In genomic region chr4:52028970-52029369, GRCh38 we compare ENCODE assay signal across 1 cellular context.
TF ChIP-seq lines count a peak whose summit lies in the region.

No MANE protein-coding gene starts in this region.

TF ChIP-seq in SK-N-SH, 30 proteins besides CTCF, POLR2A, EP300 and RAD21:
- TF ChIP-seq NRF1 (IDR thresholded peaks at IDR 0.05; ENCODE audit: low read depth, low read length) = no peak
- TF ChIP-seq ZBTB33 (IDR thresholded peaks at IDR 0.05; ENCODE audit: borderline replicate concordance, low read depth) = no peak
- TF ChIP-seq NFIC (IDR thresholded peaks at IDR 0.05; ENCODE audit: borderline replicate concordance) = 0 out of 2 replicates have a peak, but pooled peaks have one; percentile 17
- peak; percentile 81 for TF ChIP-seq FOSL2 (IDR thresholded peaks at IDR 0.05; ENCODE audit: borderline replicate concordance, low read depth)
- TF ChIP-seq SMC3 (IDR thresholded peaks at IDR 0.05; ENCODE audit: low read depth, low read length) = no peak
- TF ChIP-seq RFX5 (IDR thresholded peaks at IDR 0.05; ENCODE audit: low read length) = no peak
- no peak for TF ChIP-seq USF1 (IDR thresholded peaks at IDR 0.05; ENCODE audit: borderline replicate concordance, low read depth)
- no peak for TF ChIP-seq CHD2 (IDR thresholded peaks at IDR 0.05; ENCODE audit: low read length, partially characterized antibody)
- no peak for TF ChIP-seq RCOR1 (IDR thresholded peaks at IDR 0.05; ENCODE audit: low read length)
- no peak for TF ChIP-seq ELF1 (IDR thresholded peaks at IDR 0.05)
- TF ChIP-seq USF2 (IDR thresholded peaks at IDR 0.05; ENCODE audit: borderline replicate concordance, low read depth, low read length) = no peak
- 0 out of 2 replicates have a peak, but pooled peaks have one; percentile 27 for TF ChIP-seq MAX (IDR thresholded peaks at IDR 0.05; ENCODE audit: low read depth)
- no peak for TF ChIP-seq GATA2 (CRISPR knock-in tag; IDR thresholded peaks at IDR 0.05)
- no peak for TF ChIP-seq POLR2AphosphoS5 (IDR thresholded peaks at IDR 0.05; ENCODE audit: low read depth, low read length)
- TF ChIP-seq JUND (IDR thresholded peaks at IDR 0.05) = peak; percentile 53; the same call in 1 of the 2 replicates
- TF ChIP-seq REST (IDR thresholded peaks at IDR 0.05; ENCODE audit: low read depth, low read length) = no peak
- TF ChIP-seq PBX3 (IDR thresholded peaks at IDR 0.05) = peak; percentile 38
